ENCODE assay signal across 16 cellular contexts in genomic region chr6:111701146-111701545, GRCh38.
"Had no signal": no experiment of that assay in that cellular context is flagged by ENCODE, and none has a peak within 500 bp of the region (broad histone marks: within the 10 kb centered on the region; RNA-seq: fewer than 3 reads in every experiment).

No MANE protein-coding gene starts in this region.

- H3K27ac ChIP-seq: lower lobe of right lung, parathyroid adenoma, SK-N-MC, testis, VCaP had no signal

- H3K27ac Mint-ChIP-seq: activated CD4-positive, alpha-beta T cell treated with anti-CD3 and anti-CD28 coated beads for 36 hours had no signal

- H3K27me3 Mint-ChIP-seq: activated CD4-positive, alpha-beta T cell treated with anti-CD3 and anti-CD28 coated beads for 36 hours; central memory CD8-positive, alpha-beta T cell; naive thymus-derived CD8-positive, alpha-beta T cell; T-cell had no signal

- H3K9me3 Mint-ChIP-seq: central memory CD8-positive, alpha-beta T cell; naive thymus-derived CD8-positive, alpha-beta T cell; T-cell had no signal

- H3K4me3 ChIP-seq: lower lobe of right lung, SK-N-MC, testis had no signal

- H3K4me3 Mint-ChIP-seq: activated CD4-positive, alpha-beta T cell treated with anti-CD3 and anti-CD28 coated beads for 36 hours; central memory CD8-positive, alpha-beta T cell; naive thymus-derived CD8-positive, alpha-beta T cell; T-cell had no signal

- H3K4me1 ChIP-seq: lower lobe of right lung, parathyroid adenoma, testis had no signal

- H3K9me3 ChIP-seq: lower lobe of right lung, testis had no signal

- H2AFZ ChIP-seq: parathyroid adenoma had no signal

- H3K27me3 ChIP-seq: testis had no signal

- ATAC-seq: activated CD4-positive, alpha-beta T cell treated with anti-CD3 and anti-CD28 coated beads for 36 hours; lower lobe of right lung; naive thymus-derived CD8-positive, alpha-beta T cell; stimulated activated naive CD8-positive, alpha-beta T cell treated with anti-CD3 and anti-CD28 coated beads, Interleukin-15, Interleukin-2, amounts not matched to agents 100 U/mL and 50 U/mL, for 24 hours; T-cell had no signal

- H3K9ac ChIP-seq: parathyroid adenoma had no signal

- DNase-seq: activated CD4-positive, alpha-beta T cell treated with anti-CD3 and anti-CD28 coated beads for 36 hours; activated CD8-positive, alpha-beta memory T cell treated with anti-CD3 and anti-CD28 coated beads for 24 hours; activated gamma-delta T cell treated with Interleukin-2 at 50 U/mL for 16 hours; activated T-cell treated with anti-CD3 and anti-CD28 coated beads, Interleukin-2, amount 50 U/mL, for 1 hour; erythroblast; hypothalamus; lower lobe of right lung; naive thymus-derived CD8-positive, alpha-beta T cell; stimulated activated CD4-positive, alpha-beta T cell treated with anti-CD3 and anti-CD28 coated beads, Interleukin-2, amount 100 ng/mL, for 48 hours; stimulated activated naive CD8-positive, alpha-beta T cell treated with anti-CD3 and anti-CD28 coated beads, Interleukin-15, Interleukin-2, amounts not matched to agents 100 U/mL and 50 U/mL, for 24 hours; T-cell; testis had no signal
